In genomic region chr3:51862886-51863285, GRCh38 we compare ENCODE assay signal across 2 cellular contexts.
TF ChIP-seq lines count a peak whose summit lies in the region.

No MANE protein-coding gene starts in this region.

TF ChIP-seq in GM23338, 12 proteins besides CTCF, POLR2A, EP300 and RAD21:
- TF ChIP-seq, protein P1, sequence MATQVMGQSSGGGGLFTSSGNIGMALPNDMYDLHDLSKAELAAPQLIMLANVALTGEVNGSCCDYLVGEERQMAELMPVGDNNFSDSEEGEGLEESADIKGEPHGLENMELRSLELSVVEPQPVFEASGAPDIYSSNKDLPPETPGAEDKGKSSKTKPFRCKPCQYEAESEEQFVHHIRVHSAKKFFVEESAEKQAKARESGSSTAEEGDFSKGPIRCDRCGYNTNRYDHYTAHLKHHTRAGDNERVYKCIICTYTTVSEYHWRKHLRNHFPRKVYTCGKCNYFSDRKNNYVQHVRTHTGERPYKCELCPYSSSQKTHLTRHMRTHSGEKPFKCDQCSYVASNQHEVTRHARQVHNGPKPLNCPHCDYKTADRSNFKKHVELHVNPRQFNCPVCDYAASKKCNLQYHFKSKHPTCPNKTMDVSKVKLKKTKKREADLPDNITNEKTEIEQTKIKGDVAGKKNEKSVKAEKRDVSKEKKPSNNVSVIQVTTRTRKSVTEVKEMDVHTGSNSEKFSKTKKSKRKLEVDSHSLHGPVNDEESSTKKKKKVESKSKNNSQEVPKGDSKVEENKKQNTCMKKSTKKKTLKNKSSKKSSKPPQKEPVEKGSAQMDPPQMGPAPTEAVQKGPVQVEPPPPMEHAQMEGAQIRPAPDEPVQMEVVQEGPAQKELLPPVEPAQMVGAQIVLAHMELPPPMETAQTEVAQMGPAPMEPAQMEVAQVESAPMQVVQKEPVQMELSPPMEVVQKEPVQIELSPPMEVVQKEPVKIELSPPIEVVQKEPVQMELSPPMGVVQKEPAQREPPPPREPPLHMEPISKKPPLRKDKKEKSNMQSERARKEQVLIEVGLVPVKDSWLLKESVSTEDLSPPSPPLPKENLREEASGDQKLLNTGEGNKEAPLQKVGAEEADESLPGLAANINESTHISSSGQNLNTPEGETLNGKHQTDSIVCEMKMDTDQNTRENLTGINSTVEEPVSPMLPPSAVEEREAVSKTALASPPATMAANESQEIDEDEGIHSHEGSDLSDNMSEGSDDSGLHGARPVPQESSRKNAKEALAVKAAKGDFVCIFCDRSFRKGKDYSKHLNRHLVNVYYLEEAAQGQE (IDR thresholded peaks at IDR 0.05; ENCODE audit: unreplicated experiment): no peak
- no peak for TF ChIP-seq POLR2AphosphoS5 (IDR thresholded peaks at IDR 0.05; ENCODE audit: low read depth)
- no peak for TF ChIP-seq STAT1 (IDR thresholded peaks at IDR 0.05; ENCODE audit: unreplicated experiment)
- no peak for TF ChIP-seq JUNB (IDR thresholded peaks at IDR 0.05; ENCODE audit: unreplicated experiment)
- no peak for TF ChIP-seq ZNF114 (CRISPR knock-in tag; IDR thresholded peaks at IDR 0.05)
- TF ChIP-seq ZNF462 (CRISPR knock-in tag; IDR thresholded peaks at IDR 0.05): no peak
- TF ChIP-seq CREB1 (CRISPR knock-in tag; IDR thresholded peaks at IDR 0.05; ENCODE audit: low read depth): no peak
- TF ChIP-seq, protein P2, sequence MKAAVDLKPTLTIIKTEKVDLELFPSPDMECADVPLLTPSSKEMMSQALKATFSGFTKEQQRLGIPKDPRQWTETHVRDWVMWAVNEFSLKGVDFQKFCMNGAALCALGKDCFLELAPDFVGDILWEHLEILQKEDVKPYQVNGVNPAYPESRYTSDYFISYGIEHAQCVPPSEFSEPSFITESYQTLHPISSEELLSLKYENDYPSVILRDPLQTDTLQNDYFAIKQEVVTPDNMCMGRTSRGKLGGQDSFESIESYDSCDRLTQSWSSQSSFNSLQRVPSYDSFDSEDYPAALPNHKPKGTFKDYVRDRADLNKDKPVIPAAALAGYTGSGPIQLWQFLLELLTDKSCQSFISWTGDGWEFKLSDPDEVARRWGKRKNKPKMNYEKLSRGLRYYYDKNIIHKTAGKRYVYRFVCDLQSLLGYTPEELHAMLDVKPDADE (IDR thresholded peaks at IDR 0.05): no peak
- TF ChIP-seq ZNF331 (CRISPR knock-in tag; IDR thresholded peaks at IDR 0.05; ENCODE audit: low read depth): no peak
- TF ChIP-seq NANOG (IDR thresholded peaks at IDR 0.05; ENCODE audit: borderline replicate concordance): no peak
- no peak for TF ChIP-seq EZH2 (IDR thresholded peaks at IDR 0.05; ENCODE audit: low read depth, unreplicated experiment)
- no peak for TF ChIP-seq EZH2phosphoT487 (IDR thresholded peaks at IDR 0.05; ENCODE audit: unreplicated experiment)

TF ChIP-seq in WTC11, 78 proteins besides CTCF, POLR2A, EP300 and RAD21 (continued from another document):
- no peak for TF ChIP-seq FOXP4 (CRISPR knock-in tag; IDR thresholded peaks at IDR 0.05)
- TF ChIP-seq SMAD3 (CRISPR knock-in tag; IDR thresholded peaks at IDR 0.05; ENCODE audit: borderline replicate concordance): no peak
- TF ChIP-seq TP53 (CRISPR knock-in tag; IDR thresholded peaks at IDR 0.05): no peak
- TF ChIP-seq SOX15 (CRISPR knock-in tag; IDR thresholded peaks at IDR 0.05): no peak
- TF ChIP-seq, protein P3, sequence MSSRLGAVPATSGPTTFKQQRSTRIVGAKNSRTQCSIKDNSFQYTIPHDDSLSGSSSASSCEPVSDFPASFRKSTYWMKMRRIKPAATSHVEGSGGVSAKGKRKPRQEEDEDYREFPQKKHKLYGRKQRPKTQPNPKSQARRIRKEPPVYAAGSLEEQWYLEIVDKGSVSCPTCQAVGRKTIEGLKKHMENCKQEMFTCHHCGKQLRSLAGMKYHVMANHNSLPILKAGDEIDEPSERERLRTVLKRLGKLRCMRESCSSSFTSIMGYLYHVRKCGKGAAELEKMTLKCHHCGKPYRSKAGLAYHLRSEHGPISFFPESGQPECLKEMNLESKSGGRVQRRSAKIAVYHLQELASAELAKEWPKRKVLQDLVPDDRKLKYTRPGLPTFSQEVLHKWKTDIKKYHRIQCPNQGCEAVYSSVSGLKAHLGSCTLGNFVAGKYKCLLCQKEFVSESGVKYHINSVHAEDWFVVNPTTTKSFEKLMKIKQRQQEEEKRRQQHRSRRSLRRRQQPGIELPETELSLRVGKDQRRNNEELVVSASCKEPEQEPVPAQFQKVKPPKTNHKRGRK (CRISPR knock-in tag; IDR thresholded peaks at IDR 0.05; ENCODE audit: borderline replicate concordance): no peak
- no peak for TF ChIP-seq GRHL2 (CRISPR knock-in tag; IDR thresholded peaks at IDR 0.05; ENCODE audit: insufficient replicate concordance, severe bottlenecking)
- TF ChIP-seq, protein P4, sequence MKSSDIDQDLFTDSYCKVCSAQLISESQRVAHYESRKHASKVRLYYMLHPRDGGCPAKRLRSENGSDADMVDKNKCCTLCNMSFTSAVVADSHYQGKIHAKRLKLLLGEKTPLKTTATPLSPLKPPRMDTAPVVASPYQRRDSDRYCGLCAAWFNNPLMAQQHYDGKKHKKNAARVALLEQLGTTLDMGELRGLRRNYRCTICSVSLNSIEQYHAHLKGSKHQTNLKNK (CRISPR knock-in tag; IDR thresholded peaks at IDR 0.05): no peak
- TF ChIP-seq, protein P5, sequence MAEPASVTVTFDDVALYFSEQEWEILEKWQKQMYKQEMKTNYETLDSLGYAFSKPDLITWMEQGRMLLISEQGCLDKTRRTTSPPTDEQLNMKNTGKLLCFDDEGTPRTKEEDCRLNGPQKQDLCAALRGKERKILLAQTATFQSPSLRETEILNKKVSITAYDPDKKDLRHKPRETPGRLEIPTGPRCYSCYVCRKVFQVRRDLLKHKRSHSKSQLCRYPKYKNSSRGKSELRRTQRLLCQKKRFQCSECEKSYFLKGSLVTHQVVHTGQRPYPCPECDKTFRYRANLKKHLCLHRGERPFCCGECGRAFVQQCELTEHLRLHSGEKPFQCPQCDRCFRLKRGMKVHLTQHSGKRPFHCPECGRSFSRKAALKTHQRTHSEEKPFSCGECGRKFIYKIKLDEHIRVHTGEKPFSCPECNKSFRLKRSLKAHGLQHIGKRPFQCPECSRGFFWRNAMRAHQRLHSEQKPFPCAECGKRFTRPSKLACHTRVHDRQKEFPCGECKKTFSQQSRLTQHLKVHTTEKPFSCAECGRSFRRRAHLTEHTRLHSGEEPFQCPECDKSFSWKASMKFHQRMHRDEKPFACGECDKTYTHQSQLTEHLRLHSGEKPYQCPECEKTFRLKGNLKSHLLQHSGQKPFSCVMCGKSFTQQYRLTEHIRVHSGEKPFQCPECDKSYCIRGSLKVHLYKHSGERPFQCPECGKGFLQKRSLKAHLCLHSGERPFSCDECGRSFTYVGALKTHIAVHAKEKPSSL (CRISPR knock-in tag; conservative IDR thresholded peaks at IDR 0.05): no peak
